30 cellular contexts compared by ENCODE assay signal in the genomic region with DNA sequence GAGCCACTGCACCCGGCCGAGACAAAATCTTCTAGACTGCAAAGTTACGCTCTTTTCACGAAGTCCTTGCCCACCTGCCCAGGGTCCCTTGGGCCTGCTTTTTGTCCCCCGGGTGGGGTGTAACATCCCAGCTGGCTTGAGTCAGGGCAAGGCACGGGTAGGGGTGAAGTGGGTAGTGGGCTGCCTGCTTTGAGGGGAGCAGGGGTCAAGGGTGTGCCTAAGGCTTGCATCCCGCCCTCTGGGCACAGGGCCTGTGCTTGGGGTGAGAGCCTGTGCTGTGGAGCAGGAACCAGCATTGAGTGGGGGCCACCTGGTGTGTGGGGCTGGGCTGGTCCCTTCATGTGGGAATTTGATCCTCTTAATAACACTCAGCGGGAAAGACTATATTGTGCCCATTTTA.
"Had no signal": no experiment of that assay in that cellular context is flagged by ENCODE, and none has a peak within 500 bp of the region (broad histone marks: within the 10 kb centered on the region; RNA-seq: fewer than 3 reads in every experiment).

No MANE protein-coding gene starts in this region.

- H3K27me3 ChIP-seq: adrenal gland, cardiac muscle cell, colonic mucosa, dorsolateral prefrontal cortex, gastrocnemius medialis, hepatocyte, left lung, pancreas, spleen, uterus had no signal

- FAIRE-seq: pancreas had no signal

- H3K4me3 Mint-ChIP-seq: activated B cell treated with CpG ODN at 0.5 μM for 24 hours; activated CD4-positive, alpha-beta memory T cell treated with anti-CD3 and anti-CD28 coated beads for 36 hours; activated CD8-positive, alpha-beta memory T cell treated with anti-CD3 and anti-CD28 coated beads, Interleukin-2, amount 10 ng/mL, durations not matched to agents 7 days and 5 days; brain; effector memory CD8-positive, alpha-beta T cell; nephron; stimulated activated naive CD8-positive, alpha-beta T cell treated with anti-CD3 and anti-CD28 coated beads, Interleukin-15, Interleukin-2, amounts not matched to agents 100 ng/mL and 50 ng/mL, for 24 hours; T-helper 2 cell treated with Interferon-gamma antibody and Interleukin-4, amounts not matched to agents 5 μg/mL and 100 μg/mL, for 36 hours; type B pancreatic cell had no signal

- H3K27ac Mint-ChIP-seq: activated B cell treated with CpG ODN at 0.5 μM for 24 hours; activated CD4-positive, alpha-beta memory T cell treated with anti-CD3 and anti-CD28 coated beads for 36 hours; activated CD8-positive, alpha-beta memory T cell treated with anti-CD3 and anti-CD28 coated beads, Interleukin-2, amount 10 ng/mL, durations not matched to agents 7 days and 5 days; activated naive CD4-positive, alpha-beta T cell treated with anti-CD3 and anti-CD28 coated beads, Interleukin-2, amount 50 U/mL, for 72 hours; activated T-cell treated with anti-CD3 and anti-CD28 coated beads, Interleukin-2, amount 50 U/mL, for 72 hours; nephron; T-helper 2 cell treated with Interferon-gamma antibody and Interleukin-4, amounts not matched to agents 5 μg/mL and 100 μg/mL, for 36 hours; type B pancreatic cell had no signal

- DNase-seq: activated B cell treated with CpG ODN at 0.5 μM for 24 hours; activated CD4-positive, alpha-beta memory T cell treated with anti-CD3 and anti-CD28 coated beads for 36 hours; activated CD8-positive, alpha-beta memory T cell treated with anti-CD3 and anti-CD28 coated beads, Interleukin-2, amount 10 ng/mL, durations not matched to agents 7 days and 5 days; activated naive CD4-positive, alpha-beta T cell; activated T-cell treated with anti-CD3 and anti-CD28 coated beads, Interleukin-2, amount 50 U/mL, for 72 hours; adrenal gland; cerebellar nuclear complex; dorsolateral prefrontal cortex; effector memory CD8-positive, alpha-beta T cell; erythroblast; gastrocnemius medialis; glutamatergic neuron; kidney glomerular epithelial cell; left lung; mucosa of descending colon; psoas muscle; spleen; uterus had no signal

- H3K27me3 Mint-ChIP-seq: activated B cell treated with CpG ODN at 0.5 μM for 24 hours; activated CD4-positive, alpha-beta memory T cell treated with anti-CD3 and anti-CD28 coated beads for 36 hours; activated CD8-positive, alpha-beta memory T cell treated with anti-CD3 and anti-CD28 coated beads, Interleukin-2, amount 10 ng/mL, durations not matched to agents 7 days and 5 days; effector memory CD8-positive, alpha-beta T cell; stimulated activated naive CD8-positive, alpha-beta T cell treated with anti-CD3 and anti-CD28 coated beads, Interleukin-15, Interleukin-2, amounts not matched to agents 100 ng/mL and 50 ng/mL, for 24 hours; type B pancreatic cell had no signal

- H3K36me3 Mint-ChIP-seq: activated CD4-positive, alpha-beta memory T cell treated with anti-CD3 and anti-CD28 coated beads for 36 hours; brain; type B pancreatic cell had no signal

- H3K9me3 Mint-ChIP-seq: activated B cell treated with CpG ODN at 0.5 μM for 24 hours; effector memory CD8-positive, alpha-beta T cell had no signal

- ATAC-seq: activated CD8-positive, alpha-beta memory T cell treated with anti-CD3 and anti-CD28 coated beads, Interleukin-2, amount 10 ng/mL, durations not matched to agents 7 days and 5 days; activated naive CD4-positive, alpha-beta T cell treated with anti-CD3 and anti-CD28 coated beads, Interleukin-2, amount 50 U/mL, for 72 hours; activated T-cell treated with anti-CD3 and anti-CD28 coated beads, Interleukin-2, amount 50 U/mL, for 72 hours; effector memory CD8-positive, alpha-beta T cell; gastrocnemius medialis; left lung; mucosa of descending colon; pancreas; psoas muscle had no signal

- H3K36me3 ChIP-seq: adrenal gland, cardiac muscle cell, colonic mucosa, gastrocnemius medialis, pancreas, spleen, thoracic aorta, uterus had no signal

- H3K4me1 ChIP-seq: pancreas had no signal

- H3K27ac ChIP-seq: cardiac muscle cell, colonic mucosa, dorsolateral prefrontal cortex, hepatocyte, left lung, pancreas, psoas muscle, spleen had no signal

- H3K4me3 ChIP-seq: adrenal gland, cardiac muscle cell, colonic mucosa, dorsolateral prefrontal cortex, gastrocnemius medialis, hepatocyte, left lung, lung, mucosa of descending colon, pancreas, psoas muscle, spleen, thoracic aorta, uterus had no signal

- H3K9me3 ChIP-seq: adrenal gland, colonic mucosa, gastrocnemius medialis, left lung, mucosa of descending colon, pancreas, psoas muscle, spleen, thoracic aorta, uterus had no signal

- H3K4me1 Mint-ChIP-seq: nephron had no signal
